2 cellular contexts compared by ENCODE assay signal in genomic region chr4:173503330-173504180, GRCh38.
TF ChIP-seq lines count a peak whose summit lies in the region.

No MANE protein-coding gene starts in this region.

TF ChIP-seq in SK-N-SH treated with all-trans-retinoic acid at 6 μM for 48 hours, 23 proteins besides CTCF, POLR2A, EP300 and RAD21 (continued from another document):
- TF ChIP-seq TSHZ2 (CRISPR knock-in tag; IDR thresholded peaks at IDR 0.05), result no peak
- no peak for TF ChIP-seq ESRRG (CRISPR knock-in tag; IDR thresholded peaks at IDR 0.05)
- TF ChIP-seq BACH2 (CRISPR knock-in tag; IDR thresholded peaks at IDR 0.05; ENCODE audit: borderline replicate concordance), result no peak
- TF ChIP-seq ZFP3 (CRISPR knock-in tag; IDR thresholded peaks at IDR 0.05), result no peak
- TF ChIP-seq, protein P1, sequence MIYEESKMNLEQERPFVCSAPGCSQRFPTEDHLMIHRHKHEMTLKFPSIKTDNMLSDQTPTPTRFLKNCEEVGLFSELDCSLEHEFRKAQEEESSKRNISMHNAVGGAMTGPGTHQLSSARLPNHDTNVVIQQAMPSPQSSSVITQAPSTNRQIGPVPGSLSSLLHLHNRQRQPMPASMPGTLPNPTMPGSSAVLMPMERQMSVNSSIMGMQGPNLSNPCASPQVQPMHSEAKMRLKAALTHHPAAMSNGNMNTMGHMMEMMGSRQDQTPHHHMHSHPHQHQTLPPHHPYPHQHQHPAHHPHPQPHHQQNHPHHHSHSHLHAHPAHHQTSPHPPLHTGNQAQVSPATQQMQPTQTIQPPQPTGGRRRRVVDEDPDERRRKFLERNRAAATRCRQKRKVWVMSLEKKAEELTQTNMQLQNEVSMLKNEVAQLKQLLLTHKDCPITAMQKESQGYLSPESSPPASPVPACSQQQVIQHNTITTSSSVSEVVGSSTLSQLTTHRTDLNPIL (CRISPR knock-in tag; IDR thresholded peaks at IDR 0.05; ENCODE audit: low read depth), result no peak
- TF ChIP-seq ZNF565 (CRISPR knock-in tag; conservative IDR thresholded peaks at IDR 0.05; ENCODE audit: low read depth), result no peak

TF ChIP-seq in SK-N-SH, 30 proteins besides CTCF, POLR2A, EP300 and RAD21 (continued from another document):
- TF ChIP-seq TCF12 (IDR thresholded peaks at IDR 0.05) (no peak), GATA2 (CRISPR knock-in tag; IDR thresholded peaks at IDR 0.05) (no peak), NRF1 (IDR thresholded peaks at IDR 0.05; ENCODE audit: low read depth, low read length) (no peak), MEF2A (IDR thresholded peaks at IDR 0.05; ENCODE audit: borderline replicate concordance, low read depth) (no peak), RCOR1 (IDR thresholded peaks at IDR 0.05; ENCODE audit: low read length) (no peak), TAF1 (IDR thresholded peaks at IDR 0.05; ENCODE audit: borderline replicate concordance, low read depth, low read length) (no peak)
- TF ChIP-seq, protein P2, sequence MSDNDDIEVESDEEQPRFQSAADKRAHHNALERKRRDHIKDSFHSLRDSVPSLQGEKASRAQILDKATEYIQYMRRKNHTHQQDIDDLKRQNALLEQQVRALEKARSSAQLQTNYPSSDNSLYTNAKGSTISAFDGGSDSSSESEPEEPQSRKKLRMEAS (IDR thresholded peaks at IDR 0.05; ENCODE audit: low read depth), result no peak
